ENCODE assay signal across 9 cellular contexts in the genomic region with DNA sequence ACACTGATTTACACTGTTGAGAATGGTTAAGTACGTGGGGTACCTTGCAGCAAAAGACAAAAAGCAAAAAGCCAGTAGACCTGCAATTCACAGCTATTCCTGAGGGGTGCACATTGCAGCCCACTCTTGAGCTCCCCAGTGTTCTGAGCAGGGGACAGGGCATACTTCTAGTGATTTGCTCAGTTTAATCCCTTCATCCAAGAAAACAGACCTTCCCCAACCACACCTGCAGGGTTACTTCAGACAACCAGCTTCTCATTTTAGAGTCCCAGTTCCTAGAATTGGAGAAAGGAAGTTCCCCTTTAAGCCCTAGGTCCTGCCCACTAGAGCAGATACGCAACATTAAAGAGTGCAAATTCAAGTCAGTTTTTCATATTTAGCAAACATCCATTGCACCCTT. TPM values are rescaled to one million over a fixed set of nuclear protein-coding genes. Genes with fewer than 3 reads are reported as not detected.
DNase-seq lines count a peak whose midpoint lies in the region; ATAC-seq and TF ChIP-seq lines count a peak whose summit lies in the region.
"Had no signal": no experiment of that assay in that cellular context is flagged by ENCODE, and none has a peak within 500 bp of the region (broad histone marks: within the 10 kb centered on the region; RNA-seq: fewer than 3 reads in every experiment).

No MANE protein-coding gene starts in this region.

- peaks cover 23% of the 10 kb centered on the region for H3K36me3 Mint-ChIP-seq in activated T-cell treated with anti-CD3 and anti-CD28 coated beads, Interleukin-2, amount 50 U/mL, for 24 hours (ENCODE audit: low read depth)
- peaks cover 25% of the 10 kb centered on the region for H3K36me3 Mint-ChIP-seq in effector memory CD8-positive, alpha-beta T cell (ENCODE audit: insufficient read depth)
- peaks cover 7% of the 10 kb centered on the region for H3K36me3 Mint-ChIP-seq in MCF 10A (ENCODE audit: insufficient read depth, unreplicated experiment)

- H3K27ac Mint-ChIP-seq in activated T-cell treated with anti-CD3 and anti-CD28 coated beads, Interleukin-2, amount 50 U/mL, for 24 hours = peak overlapping the region; percentile 64
- H3K27ac Mint-ChIP-seq in effector memory CD8-positive, alpha-beta T cell = no peak overlapping the region
- peak overlapping the region in 1 of 2 donors; percentile 76 for H3K27ac Mint-ChIP-seq in stimulated activated naive CD8-positive, alpha-beta T cell treated with anti-CD3 and anti-CD28 coated beads, Interleukin-15, amount 100 ng/mL, for 72 hours
- no peak overlapping the region for H3K27ac Mint-ChIP-seq in MCF 10A (ENCODE audit: low read depth, unreplicated experiment)

- POLR2A ChIA-PET in MCF 10A (lab: Yijun Ruan, JAX) = interaction anchor here (1.0 to 6.6 kb wide), 4 partner anchors 9 to 72 kb away, joined by 3 to 49 read pairs (median 3); a partner anchor contains a TSS

- no peaks in the 10 kb centered on the region for H3K9me3 Mint-ChIP-seq in activated T-cell treated with anti-CD3 and anti-CD28 coated beads, Interleukin-2, amount 50 U/mL, for 24 hours
- H3K9me3 Mint-ChIP-seq in effector memory CD8-positive, alpha-beta T cell = no peaks in the 10 kb centered on the region
- no peaks in the 10 kb centered on the region for H3K9me3 Mint-ChIP-seq in stimulated activated naive CD8-positive, alpha-beta T cell treated with anti-CD3 and anti-CD28 coated beads, Interleukin-15, amount 100 ng/mL, for 72 hours
- no peaks in the 10 kb centered on the region for H3K9me3 Mint-ChIP-seq in MCF 10A (ENCODE audit: unreplicated experiment)

- H3K27me3 Mint-ChIP-seq in activated T-cell treated with anti-CD3 and anti-CD28 coated beads, Interleukin-2, amount 50 U/mL, for 24 hours = peaks cover 10% of the 10 kb centered on the region
- peaks cover 17 to 27% of the 10 kb centered on the region in 2 donors for H3K27me3 Mint-ChIP-seq in effector memory CD8-positive, alpha-beta T cell
- H3K27me3 Mint-ChIP-seq in stimulated activated naive CD8-positive, alpha-beta T cell treated with anti-CD3 and anti-CD28 coated beads, Interleukin-15, amount 100 ng/mL, for 72 hours = peaks cover 26% of the 10 kb centered on the region
- no peaks in the 10 kb centered on the region for H3K27me3 Mint-ChIP-seq in MCF 10A (ENCODE audit: insufficient read depth, unreplicated experiment)

- TF ChIP-seq CTCF in MCF 10A (IDR thresholded peaks at IDR 0.05; ENCODE audit: unreplicated experiment) = no peak

- ATAC-seq in effector memory CD8-positive, alpha-beta T cell (replicated peaks) = peak; percentile 23
- peak; percentile 68 for ATAC-seq in stimulated activated naive CD8-positive, alpha-beta T cell treated with anti-CD3 and anti-CD28 coated beads, Interleukin-15, amount 100 ng/mL, for 72 hours
- ATAC-seq in HG02840 (IDR thresholded peaks at IDR 0.05; ENCODE audit: low FRiP score, unreplicated experiment) = no peak

- H3K4me1 Mint-ChIP-seq in activated T-cell treated with anti-CD3 and anti-CD28 coated beads, Interleukin-2, amount 50 U/mL, for 24 hours (ENCODE audit: low read depth) = peaks cover 52% of the 10 kb centered on the region
- peaks cover 25 to 26% of the 10 kb centered on the region in 2 donors for H3K4me1 Mint-ChIP-seq in effector memory CD8-positive, alpha-beta T cell (ENCODE audit: low read depth in 2 of 2)
- H3K4me1 Mint-ChIP-seq in stimulated activated naive CD8-positive, alpha-beta T cell treated with anti-CD3 and anti-CD28 coated beads, Interleukin-15, amount 100 ng/mL, for 72 hours = peaks cover 43% of the 10 kb centered on the region
- peaks cover 16% of the 10 kb centered on the region for H3K4me1 Mint-ChIP-seq in MCF 10A (ENCODE audit: insufficient read depth, unreplicated experiment)

- DNase-seq in activated T-cell treated with anti-CD3 and anti-CD28 coated beads, Interleukin-2, amount 50 U/mL, for 24 hours = no peak
- DNase-seq in activated T-cell treated with anti-CD3 and anti-CD28 coated beads for 4 hours (no peak), MV-4-11 (lab: John Stamatoyannopoulos, UW) (peak; percentile 78), MCF 10A (ENCODE audit: unreplicated experiment) (no peak), NCI-H446 treated with DMSO at 0.1 percent for 48 hours (lab: John Stamatoyannopoulos, UW) (no peak)
- no peak for DNase-seq in effector memory CD8-positive, alpha-beta T cell
- DNase-seq in stimulated activated naive CD8-positive, alpha-beta T cell treated with anti-CD3 and anti-CD28 coated beads, Interleukin-15, amount 100 ng/mL, for 72 hours = peak in 1 of 2 donors; percentile 36
- DNase-seq: NCI-H2029 had no signal

- CTCF ChIA-PET in MCF 10A (lab: Yijun Ruan, JAX) = interaction anchor here (0.8 to 4.3 kb wide), 5 partner anchors 10 to 311 kb away, joined by 3 to 11 read pairs (median 4); no protein-coding TSS in a partner anchor

- intact Hi-C loops in MCF 10A (cut with micrococcal nuclease) = loop anchor here (5.0 kb wide), 1 partner anchor 313 kb away; a partner anchor contains a TSS

- BruUV-seq in MCF 10A (replicated peaks; lab: Mats Ljungman, UMichigan) = no TSS peak

- peak overlapping the region; percentile 87 for H3K4me3 Mint-ChIP-seq in activated T-cell treated with anti-CD3 and anti-CD28 coated beads, Interleukin-2, amount 50 U/mL, for 24 hours
- H3K4me3 Mint-ChIP-seq in effector memory CD8-positive, alpha-beta T cell = peak overlapping the region in 1 of 2 donors; percentile 49
- peak overlapping the region; percentile 73 to 95 for H3K4me3 Mint-ChIP-seq in stimulated activated naive CD8-positive, alpha-beta T cell treated with anti-CD3 and anti-CD28 coated beads, Interleukin-15, amount 100 ng/mL, for 72 hours
- H3K4me3 Mint-ChIP-seq in MCF 10A (ENCODE audit: unreplicated experiment) = no peak overlapping the region

RNA-seq across cellular contexts. Expression of a gene that starts 3.6 kb away (rescaled TPM):
- 55.9 and 99.8 TPM in 2 replicates for total RNA-seq in MCF 10A (2022)

RNA-seq across cellular contexts. Expression of a gene that starts 39.2 kb away (rescaled TPM):
- 10.9 and 17.3 TPM in 2 replicates for total RNA-seq in MCF 10A (2022)

RNA-seq across cellular contexts. Expression of a gene that starts 48.1 kb away (rescaled TPM):
- 10.1 and 13.9 TPM in 2 replicates for total RNA-seq in MCF 10A (2022)
